8 cellular contexts compared by ENCODE assay signal in the genomic region with DNA sequence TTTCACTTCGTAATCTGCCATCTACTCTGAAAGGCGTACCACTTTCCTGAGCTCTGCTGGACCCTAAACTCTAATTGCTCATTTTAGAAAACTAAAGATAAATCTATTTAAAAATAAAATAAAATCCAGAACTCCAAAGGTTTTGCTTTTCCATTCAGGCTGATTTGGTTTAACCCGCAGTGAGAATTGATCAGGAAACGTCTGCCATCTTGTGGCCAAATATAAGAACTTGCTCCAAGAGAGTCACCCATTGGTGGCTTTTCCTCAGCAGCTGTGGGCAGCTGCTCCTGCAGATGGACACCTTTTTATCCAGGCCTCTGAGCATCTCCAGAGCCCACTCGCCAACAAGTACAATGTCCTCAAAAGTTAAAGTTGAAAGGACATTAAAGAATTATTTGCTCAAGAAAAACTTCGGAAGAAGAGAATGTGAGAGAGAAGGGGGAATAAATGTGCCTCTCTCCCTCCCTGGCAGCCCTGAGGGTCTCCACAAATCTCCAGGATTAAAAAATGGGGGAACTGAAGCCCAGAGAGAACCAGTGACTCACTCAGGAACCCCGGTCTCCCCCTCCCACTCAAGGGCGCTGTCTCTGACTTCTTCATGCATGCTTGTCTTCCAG. TPM values are rescaled to one million over a fixed set of nuclear protein-coding genes. Genes with fewer than 3 reads are reported as not detected.
DNase-seq lines count a peak whose midpoint lies in the region; ATAC-seq, FAIRE-seq and TF ChIP-seq lines count a peak whose summit lies in the region.

No MANE protein-coding gene starts in this region.

- peak; percentile 71 for TF ChIP-seq CTCF in CD14-positive monocyte (IDR thresholded peaks at IDR 0.05)
- peak; percentile 53 for TF ChIP-seq CTCF in parathyroid adenoma (IDR thresholded peaks at IDR 0.05)

- H3K27ac Mint-ChIP-seq in CD14-positive monocyte = no peak overlapping the region
- no peak overlapping the region for H3K27ac Mint-ChIP-seq in activated CD4-positive, alpha-beta memory T cell treated with anti-CD3 and anti-CD28 coated beads, Interleukin-2, amount 10 ng/mL, durations not matched to agents 7 days and 5 days

- ATAC-seq in GM18519 (IDR thresholded peaks at IDR 0.05; ENCODE audit: low FRiP score, unreplicated experiment) = peak; percentile 48
- peak; percentile 70 for ATAC-seq in HG03135 (IDR thresholded peaks at IDR 0.05; ENCODE audit: unreplicated experiment)

- H2AFZ ChIP-seq in parathyroid adenoma = no peak overlapping the region

- H3K27me3 Mint-ChIP-seq in CD14-positive monocyte (ENCODE audit: low read depth in 3 of 3) = peaks cover 1 to 3% (median 2%) of the 10 kb centered on the region in 3 donors
- H3K27me3 Mint-ChIP-seq in activated CD4-positive, alpha-beta memory T cell treated with anti-CD3 and anti-CD28 coated beads, Interleukin-2, amount 10 ng/mL, durations not matched to agents 7 days and 5 days = peaks cover 14% of the 10 kb centered on the region

- no peaks in the 10 kb centered on the region for H3K9me3 Mint-ChIP-seq in CD14-positive monocyte
- no peaks in the 10 kb centered on the region for H3K9me3 Mint-ChIP-seq in activated CD4-positive, alpha-beta memory T cell treated with anti-CD3 and anti-CD28 coated beads, Interleukin-2, amount 10 ng/mL, durations not matched to agents 7 days and 5 days

- H3K4me2 ChIP-seq in parathyroid adenoma (ENCODE audit: low read length) = no peak overlapping the region

- DNase-seq in CD14-positive monocyte (ENCODE audit: low spot score) (no peak), NCI-H2227 treated with DMSO at 0.1 percent for 48 hours (lab: John Stamatoyannopoulos, UW) (peak; percentile 77), frontal cortex (ENCODE audit: low spot score in 2 of 2) (peak; percentile 69 to 79)
- peak; percentile 35 for DNase-seq in activated CD4-positive, alpha-beta memory T cell treated with anti-CD3 and anti-CD28 coated beads, Interleukin-2, amount 10 ng/mL, durations not matched to agents 7 days and 5 days
- no peak for DNase-seq in activated effector memory CD4-positive, alpha-beta T cell treated with Interleukin-2 at 50 U/mL for 16 hours

- intact Hi-C loops in CD14-positive monocyte (cut with micrococcal nuclease) = loop anchor here in 1 of 2 donors (10.0 kb wide), 1 partner anchor 774 kb away; no protein-coding TSS in a partner anchor

- no peaks in the 10 kb centered on the region for H3K36me3 ChIP-seq in parathyroid adenoma (ENCODE audit: control insufficient read depth, insufficient read depth, low read length)

- no peak overlapping the region for H3K9ac ChIP-seq in parathyroid adenoma

- H3K4me1 ChIP-seq in parathyroid adenoma = no peaks in the 10 kb centered on the region

- POLR2A ChIA-PET in activated CD4-positive, alpha-beta memory T cell treated with anti-CD3 and anti-CD28 coated beads, Interleukin-2, amount 10 ng/mL, durations not matched to agents 7 days and 5 days (lab: Charles Lee) = no interaction called here

- H3K9me3 ChIP-seq in parathyroid adenoma (ENCODE audit: control insufficient read depth, low read length) = no peaks in the 10 kb centered on the region

- no peak overlapping the region for H3K4me3 Mint-ChIP-seq in CD14-positive monocyte
- no peak overlapping the region for H3K4me3 Mint-ChIP-seq in activated CD4-positive, alpha-beta memory T cell treated with anti-CD3 and anti-CD28 coated beads, Interleukin-2, amount 10 ng/mL, durations not matched to agents 7 days and 5 days

- no peaks in the 10 kb centered on the region for H3K36me3 Mint-ChIP-seq in CD14-positive monocyte
- H3K36me3 Mint-ChIP-seq in activated CD4-positive, alpha-beta memory T cell treated with anti-CD3 and anti-CD28 coated beads, Interleukin-2, amount 10 ng/mL, durations not matched to agents 7 days and 5 days (ENCODE audit: low read depth) = no peaks in the 10 kb centered on the region

- CTCF ChIA-PET in activated CD4-positive, alpha-beta memory T cell treated with anti-CD3 and anti-CD28 coated beads, Interleukin-2, amount 10 ng/mL, durations not matched to agents 7 days and 5 days (lab: Charles Lee) = interaction anchor here (0.9 to 2.5 kb wide), 12 partner anchors 8 to 1218 kb away, joined by 3 to 23 read pairs (median 4); a partner anchor contains a TSS

- H3K27ac ChIP-seq in parathyroid adenoma = no peak overlapping the region

- FAIRE-seq in frontal cortex (lab: Jason Lieb, UNC) = peak; percentile 71

- no peaks in the 10 kb centered on the region for H3K4me1 Mint-ChIP-seq in CD14-positive monocyte
- H3K4me1 Mint-ChIP-seq in activated CD4-positive, alpha-beta memory T cell treated with anti-CD3 and anti-CD28 coated beads, Interleukin-2, amount 10 ng/mL, durations not matched to agents 7 days and 5 days = peaks cover 19% of the 10 kb centered on the region

- no peak overlapping the region for H3K4me3 ChIP-seq in parathyroid adenoma (ENCODE audit: low read depth, low read length)

- no peaks in the 10 kb centered on the region for H3K79me2 ChIP-seq in parathyroid adenoma

- no peaks in the 10 kb centered on the region for H3K27me3 ChIP-seq in parathyroid adenoma (ENCODE audit: control insufficient read depth, insufficient read depth, low read length)

RNA-seq across cellular contexts. Expression of a gene that starts 4.1 kb away (rescaled TPM):
- polyA plus RNA-seq in CD14-positive monocyte = not detected
- not detected for total RNA-seq in activated CD4-positive, alpha-beta memory T cell treated with anti-CD3 and anti-CD28 coated beads, Interleukin-2, amount 10 ng/mL, durations not matched to agents 7 days and 5 days
- total RNA-seq in frontal cortex = not detected

RNA-seq across cellular contexts. Expression of a gene that starts 20.3 kb away (rescaled TPM):
- 100 to 1,000 TPM in 1 of 2 donors, 10 to 100 TPM in 1; 93.9 to 115 TPM for polyA plus RNA-seq in CD14-positive monocyte
- 10 to 100 TPM; 50.2 to 51.1 TPM for total RNA-seq in activated CD4-positive, alpha-beta memory T cell treated with anti-CD3 and anti-CD28 coated beads, Interleukin-2, amount 10 ng/mL, durations not matched to agents 7 days and 5 days
- 62.0 TPM for total RNA-seq in frontal cortex

Comparison
In these comparisons a context has a peak if more than half of its experiments do, and no peak if none do; other contexts are left out.
1. DNase-seq: peak in NCI-H2227 treated with DMSO at 0.1 percent for 48 hours (single experiment), activated CD4-positive, alpha-beta memory T cell treated with anti-CD3 and anti-CD28 coated beads, Interleukin-2, amount 10 ng/mL, durations not matched to agents 7 days and 5 days (single experiment) and frontal cortex (2 of 2); none in CD14-positive monocyte (single experiment) and activated effector memory CD4-positive, alpha-beta T cell treated with Interleukin-2 at 50 U/mL for 16 hours (single experiment).